Comparison of ENCODE assay signal across 7 cellular contexts in the genomic region with DNA sequence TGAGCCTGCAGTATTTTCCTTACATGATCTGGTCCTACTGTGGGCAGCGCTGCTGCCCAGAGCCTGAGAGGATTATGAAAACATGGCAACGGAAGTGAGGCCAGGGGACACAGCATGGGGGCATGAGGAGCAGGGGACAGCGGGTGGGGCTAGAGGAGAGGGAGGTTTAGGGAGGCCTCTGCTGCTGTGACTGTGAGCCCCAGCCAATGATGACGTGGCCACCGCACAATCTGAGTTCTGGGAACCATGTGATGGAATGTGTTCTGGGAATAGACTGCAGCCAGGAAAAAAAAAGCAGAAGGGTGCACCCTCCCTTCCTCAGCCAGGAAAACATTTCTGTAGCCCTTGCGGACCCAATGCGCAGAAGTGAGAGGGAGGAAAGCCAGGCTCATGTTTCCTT. TPM values are rescaled to one million over a fixed set of nuclear protein-coding genes. Genes with fewer than 3 reads are reported as not detected.
DNase-seq lines count a peak whose midpoint lies in the region; ATAC-seq, FAIRE-seq and TF ChIP-seq lines count a peak whose summit lies in the region.
"Not testable (repeated sequence)": the region's sequence is repeated elsewhere in the genome, so short reads cannot be mapped to it uniquely, and the experiment has no call there.
"Had no signal": no experiment of that assay in that cellular context is flagged by ENCODE, and none has a peak within 500 bp of the region (broad histone marks: within the 10 kb centered on the region; RNA-seq: fewer than 3 reads in every experiment).

No MANE protein-coding gene starts in this region.

- not testable (repeated sequence) for H3K36me3 ChIP-seq in K562 (ENCODE audit: control insufficient read depth, insufficient read depth, low read length); heart right ventricle; upper lobe of right lung

- ATAC-seq in K562: peak; percentile 77
- ATAC-seq in Right ventricle myocardium superior (ENCODE audit: poor library complexity): peak; percentile 48
- ATAC-seq in heart right ventricle: peak in 7 of 8 donors; percentile 57 to 79 (median 72)
- peak; percentile 73 for ATAC-seq in left ventricle myocardium superior
- ATAC-seq in sciatic nerve: peak; percentile 68
- peak; percentile 7 for ATAC-seq in upper lobe of right lung

- in situ Hi-C loops in K562 (cut with MboI): not testable (repeated sequence)

- not testable (repeated sequence) for TF ChIP-seq RAD21 in K562 (CRISPR knock-in tag; conservative IDR thresholded peaks at IDR 0.05 in 1 of 2, IDR thresholded peaks at IDR 0.05 in 1 of 2)

- H3K4me2 ChIP-seq in K562 (ENCODE audit: insufficient read depth, low read length): not testable (repeated sequence)

- TF ChIP-seq POLR2A in K562 (conservative IDR thresholded peaks at IDR 0.05): not testable (repeated sequence)

- H2AFZ ChIP-seq in K562 (ENCODE audit: low read depth, low read length): not testable (repeated sequence)

- intact Hi-C loops in K562 (cut with micrococcal nuclease); Right ventricle myocardium superior (cut with DNase I); heart right ventricle (cut with DNase I); left ventricle myocardium superior (cut with micrococcal nuclease); sciatic nerve (cut with DNase I); upper lobe of right lung (cut with DNase I): not testable (repeated sequence)

- H3K4me3 ChIP-seq in K562, heart right ventricle, upper lobe of right lung: not testable (repeated sequence)

- POLR2A ChIA-PET in K562 (lab: Yijun Ruan, JAX): not testable (repeated sequence)

- H4K20me1 ChIP-seq in K562 (replicated peaks; ENCODE audit: control insufficient read depth, insufficient read depth, low read length): not testable (repeated sequence)

- not testable (repeated sequence) for DNase-seq in K562 (ENCODE audit: extremely low read depth in 1 of 4, low spot score in 3 of 4); Right ventricle myocardium superior; heart right ventricle; left ventricle myocardium superior; sciatic nerve (ENCODE audit: low spot score); upper lobe of right lung

- H3K4me1 ChIP-seq in K562 (replicated peaks in 1 of 2; ENCODE audit: control insufficient read depth in 2 of 2, insufficient read depth in 2 of 2, low read length in 2 of 2); heart right ventricle; upper lobe of right lung: not testable (repeated sequence)

- FAIRE-seq in K562 (lab: Jason Lieb, UNC): not testable (repeated sequence)

- not testable (repeated sequence) for H3K27ac ChIP-seq in K562 (ENCODE audit: extremely low read depth, low read depth, low read length); heart right ventricle; upper lobe of right lung

- H3K9ac ChIP-seq in K562 (ENCODE audit: insufficient read depth in 1 of 2, low read depth in 2 of 2, low read length in 2 of 2): not testable (repeated sequence)

- CTCF ChIA-PET in K562 (lab: Yijun Ruan, JAX; ENCODE audit: low intra/inter-chr PET ratio): not testable (repeated sequence)

- not testable (repeated sequence) for H3K79me2 ChIP-seq in K562 (ENCODE audit: control insufficient read depth, insufficient read depth, low read length)

- H3K9me3 ChIP-seq in K562 (replicated peaks; ENCODE audit: control insufficient read depth, insufficient read depth, low read depth, low read length); heart right ventricle; upper lobe of right lung: not testable (repeated sequence)

- not testable (repeated sequence) for TF ChIP-seq EP300 in K562 (IDR thresholded peaks at IDR 0.05; ENCODE audit: low read length)

- no CpG with 5 or more reads among the region's 7 CpGs for WGBS in K562 (ENCODE audit: insufficient coverage, low coverage, missing lambda C conversion rate)
- WGBS in heart right ventricle, 2 donors: no CpG with 5 or more reads among the region's 7 CpGs

- not testable (repeated sequence) for TF ChIP-seq CTCF in K562 (IDR thresholded peaks at IDR 0.05 in 2 of 3, conservative IDR thresholded peaks at IDR 0.05 in 1 of 3; ENCODE audit: insufficient read depth in 2 of 3, low read depth in 1 of 3, low read length in 3 of 3); heart right ventricle (IDR thresholded peaks at IDR 0.05); upper lobe of right lung (IDR thresholded peaks at IDR 0.05)

- not testable (repeated sequence) for H3K9me1 ChIP-seq in K562 (ENCODE audit: control insufficient read depth, insufficient read depth, low read length)

- not testable (repeated sequence) for BruUV-seq in K562 (replicated peaks; lab: Mats Ljungman, UMichigan)

- not testable (repeated sequence) for H3K27me3 ChIP-seq in K562 (ENCODE audit: control insufficient read depth in 2 of 2, insufficient read depth in 2 of 2, low read length in 2 of 2); heart right ventricle; upper lobe of right lung

RNA-seq across cellular contexts. Expression of a gene that starts 6.3 kb away (rescaled TPM):
- total RNA-seq in K562 (2011; cell fraction: chromatin; rRNA removed; ENCODE audit: low replicate concordance): 1.1 and 4.0 TPM in 2 replicates
- 2.8 and 4.3 TPM in 2 replicates for total RNA-seq in K562 (2011; cell fraction: nucleolus; rRNA removed)
- total RNA-seq in K562 (2011; cell fraction: nucleoplasm; rRNA removed): 1.1 and 2.4 TPM in 2 replicates
- total RNA-seq in K562 (2014; rRNA removed): 0.59 and 1.1 TPM in 2 replicates
- total RNA-seq in K562 (2014; rRNA removed; fragmentation: Illumina TruSeq; extraction: Trizol): 0.29 and 0.36 TPM in 2 replicates
- 0.58 and 0.79 TPM in 2 replicates for total RNA-seq in K562 (2015; rRNA removed; fragmentation: Illumina TruSeq; extraction: Trizol)
- total RNA-seq in K562 (2021): 0.82 and 1.2 TPM in 2 replicates
- polyA plus RNA-seq in K562 (2011; rRNA removed): 0.17 and 0.54 TPM in 2 replicates
- 0.37 and 0.48 TPM in 2 replicates for polyA plus RNA-seq in K562 (2011; cell fraction: cytosol; rRNA removed)
- 0.55 and 0.73 TPM in 2 replicates for polyA plus RNA-seq in K562 (2011; cell fraction: nucleus; rRNA removed)
- 0.98 and 1.4 TPM in 2 replicates for polyA plus RNA-seq in K562 (2012)
- 0.52 and 0.54 TPM in 2 replicates for polyA plus RNA-seq in K562 (2014; fragmentation: Illumina TruSeq; extraction: Trizol)
- polyA plus RNA-seq in K562 (2014; fragmentation: Nextera tagmentation; extraction: Ambion mirVana): under 1 TPM; 0.01 to 0.06 TPM
- 0.20 and 0.23 TPM in 2 replicates for polyA plus RNA-seq in K562 (2014; rRNA removed)
- polyA minus RNA-seq in K562 (2011; rRNA and poly(A)+ RNA removed): 1.1 and 1.8 TPM in 2 replicates
- 0.95 and 1.5 TPM in 2 replicates for polyA minus RNA-seq in K562 (2011; cell fraction: cytosol; rRNA and poly(A)+ RNA removed)
- polyA minus RNA-seq in K562 (2011; cell fraction: nucleus; rRNA and poly(A)+ RNA removed): 2.0 and 5.1 TPM in 2 replicates
- total RNA-seq in Right ventricle myocardium superior: 0.19 TPM
- under 1 TPM in 7 of 10 donors, not detected in 3; 0.05 to 0.39 (median 0.17) TPM for total RNA-seq in heart right ventricle
- polyA plus RNA-seq in heart right ventricle: under 1 TPM in 1 of 2 donors, not detected in 1; 0.01 TPM
- 0.20 TPM for total RNA-seq in left ventricle myocardium superior
- 0.27 TPM for total RNA-seq in sciatic nerve
- 0.87 TPM for total RNA-seq in upper lobe of right lung
- total RNA-seq: Caco-2 had no signal

Comparison
In these comparisons a context has a peak if more than half of its experiments do, and no peak if none do; other contexts are left out.
1. ATAC-seq: peak in every context shown above with its lines; median percentile 77 in K562; 73 in left ventricle myocardium superior; 72 in heart right ventricle; 68 in sciatic nerve; 48 in Right ventricle myocardium superior; 7 in upper lobe of right lung.